In the genomic region with DNA sequence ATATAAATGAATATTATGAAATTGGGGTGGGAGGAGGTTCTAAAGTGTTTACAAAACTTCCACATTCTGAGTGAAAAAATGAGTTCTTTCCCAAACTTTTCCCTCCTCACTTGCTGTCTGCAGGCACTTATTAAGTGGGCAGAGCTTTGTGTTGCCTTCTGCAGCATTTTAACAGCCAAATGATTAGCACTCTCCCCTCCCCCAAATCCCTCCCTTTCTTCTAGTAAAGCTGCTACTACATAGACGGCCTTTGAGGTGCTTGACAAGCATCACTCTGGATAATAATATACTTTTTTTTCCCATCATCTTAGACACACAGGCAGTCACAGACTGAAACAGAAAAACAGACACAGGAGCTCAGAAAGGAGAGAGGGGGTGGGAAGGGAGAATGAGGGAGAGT, we compare ENCODE assay signal across 1 cellular context.
TF ChIP-seq lines count a peak whose summit lies in the region.

No MANE protein-coding gene starts in this region.

TF ChIP-seq in WTC11, 78 proteins besides CTCF, POLR2A, EP300 and RAD21 (continued from another document):
- TF ChIP-seq, protein P1, sequence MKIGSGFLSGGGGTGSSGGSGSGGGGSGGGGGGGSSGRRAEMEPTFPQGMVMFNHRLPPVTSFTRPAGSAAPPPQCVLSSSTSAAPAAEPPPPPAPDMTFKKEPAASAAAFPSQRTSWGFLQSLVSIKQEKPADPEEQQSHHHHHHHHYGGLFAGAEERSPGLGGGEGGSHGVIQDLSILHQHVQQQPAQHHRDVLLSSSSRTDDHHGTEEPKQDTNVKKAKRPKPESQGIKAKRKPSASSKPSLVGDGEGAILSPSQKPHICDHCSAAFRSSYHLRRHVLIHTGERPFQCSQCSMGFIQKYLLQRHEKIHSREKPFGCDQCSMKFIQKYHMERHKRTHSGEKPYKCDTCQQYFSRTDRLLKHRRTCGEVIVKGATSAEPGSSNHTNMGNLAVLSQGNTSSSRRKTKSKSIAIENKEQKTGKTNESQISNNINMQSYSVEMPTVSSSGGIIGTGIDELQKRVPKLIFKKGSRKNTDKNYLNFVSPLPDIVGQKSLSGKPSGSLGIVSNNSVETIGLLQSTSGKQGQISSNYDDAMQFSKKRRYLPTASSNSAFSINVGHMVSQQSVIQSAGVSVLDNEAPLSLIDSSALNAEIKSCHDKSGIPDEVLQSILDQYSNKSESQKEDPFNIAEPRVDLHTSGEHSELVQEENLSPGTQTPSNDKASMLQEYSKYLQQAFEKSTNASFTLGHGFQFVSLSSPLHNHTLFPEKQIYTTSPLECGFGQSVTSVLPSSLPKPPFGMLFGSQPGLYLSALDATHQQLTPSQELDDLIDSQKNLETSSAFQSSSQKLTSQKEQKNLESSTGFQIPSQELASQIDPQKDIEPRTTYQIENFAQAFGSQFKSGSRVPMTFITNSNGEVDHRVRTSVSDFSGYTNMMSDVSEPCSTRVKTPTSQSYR (CRISPR knock-in tag; IDR thresholded peaks at IDR 0.05): no peak
- TF ChIP-seq ARID4B (CRISPR knock-in tag; IDR thresholded peaks at IDR 0.05; ENCODE audit: borderline replicate concordance): no peak
- no peak for TF ChIP-seq FOXJ3 (CRISPR knock-in tag; IDR thresholded peaks at IDR 0.05; ENCODE audit: borderline replicate concordance)
